In the genomic region with DNA sequence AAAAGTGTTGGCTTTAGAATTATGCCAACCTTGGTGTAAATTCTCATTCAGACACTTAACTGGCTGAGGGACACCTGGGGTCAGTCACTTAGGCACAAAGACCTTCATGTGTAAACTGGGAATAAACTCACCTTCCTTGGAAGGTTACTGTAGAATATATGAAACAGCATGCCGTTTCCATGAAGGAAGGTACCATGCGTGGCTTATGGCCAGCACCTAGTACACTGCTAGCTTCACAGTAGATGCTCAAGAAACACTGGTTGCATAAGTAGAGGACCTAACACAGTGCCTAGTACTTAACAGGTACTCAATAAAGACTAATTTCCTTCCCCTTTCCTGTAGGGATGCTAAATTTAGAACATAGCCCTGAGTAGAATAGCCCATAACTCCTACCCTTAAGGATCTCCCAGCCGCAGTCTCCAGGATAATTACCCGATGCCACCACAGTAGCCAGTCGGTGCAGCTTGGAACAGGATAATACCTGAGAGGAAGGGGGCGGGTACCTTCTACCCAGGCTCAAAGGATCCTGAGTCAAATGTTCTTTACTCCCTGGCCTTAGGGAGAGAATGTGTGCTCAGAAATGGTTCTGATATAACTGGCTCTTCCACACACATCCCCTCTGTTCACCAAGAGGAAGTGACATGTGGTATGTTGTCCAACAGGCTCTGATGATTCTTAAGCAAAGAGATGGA, we compare ENCODE assay signal across 1 cellular context.
TF ChIP-seq lines count a peak whose summit lies in the region.

No MANE protein-coding gene starts in this region.

TF ChIP-seq in liver, 16 proteins besides CTCF, POLR2A, EP300 and RAD21 (continued from another document):
- no peak for TF ChIP-seq ZBTB33 (IDR thresholded peaks at IDR 0.05)
- TF ChIP-seq MAX (IDR thresholded peaks at IDR 0.05), result no peak
- TF ChIP-seq HNF4G (IDR thresholded peaks at IDR 0.05), result no peak
- no peak for TF ChIP-seq FOXA1 (IDR thresholded peaks at IDR 0.05)
- TF ChIP-seq GABPA (IDR thresholded peaks at IDR 0.05 in 1 of 2, conservative IDR thresholded peaks at IDR 0.05 in 1 of 2), result no peak
- TF ChIP-seq ATF3 (IDR thresholded peaks at IDR 0.05), result no peak
